Comparison of ENCODE assay signal across 18 cellular contexts in the genomic region with DNA sequence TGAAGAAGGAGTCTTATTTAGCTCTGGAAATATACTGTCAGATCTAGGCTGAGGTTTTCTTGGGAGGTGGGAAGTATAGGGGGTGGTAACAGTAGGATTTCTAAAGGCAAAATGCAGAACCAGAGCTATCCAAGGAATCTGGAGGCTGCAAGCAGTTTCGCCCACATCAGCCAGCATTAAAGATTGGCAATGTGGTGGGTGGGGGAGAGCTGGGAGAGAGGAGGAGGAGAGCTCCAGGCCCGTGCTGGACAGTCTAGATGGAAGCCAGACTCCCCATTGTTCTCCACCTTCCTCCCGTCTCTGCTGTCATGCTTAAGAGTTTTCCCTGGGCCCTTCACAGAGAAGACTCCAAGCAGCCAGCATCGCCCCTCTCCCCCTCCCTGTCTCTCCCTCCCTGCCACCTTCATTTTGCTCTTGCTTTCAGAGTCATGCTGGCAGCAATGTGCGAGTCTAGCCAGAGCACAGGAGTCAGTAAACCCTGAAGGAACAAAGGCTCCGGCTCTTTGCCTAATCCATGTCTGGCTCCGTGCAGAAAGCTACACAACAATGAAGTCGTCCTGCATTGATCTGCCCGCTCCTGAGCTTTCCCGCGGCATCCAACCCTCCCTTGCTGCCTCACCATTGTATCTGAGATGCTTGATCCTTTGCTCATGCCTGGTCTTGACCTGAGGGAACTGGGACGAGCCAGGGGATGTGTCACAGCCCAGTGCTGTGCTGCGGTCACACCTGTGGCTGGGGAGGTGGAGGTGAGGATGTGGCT.
"Had no signal": no experiment of that assay in that cellular context is flagged by ENCODE, and none has a peak within 500 bp of the region (broad histone marks: within the 10 kb centered on the region; RNA-seq: fewer than 3 reads in every experiment).

No MANE protein-coding gene starts in this region.

- H3K36me3 ChIP-seq: right atrium auricular region, transverse colon had no signal

- H3K4me1 ChIP-seq: body of pancreas, right atrium auricular region, transverse colon had no signal

- DNase-seq: activated CD4-positive, alpha-beta T cell treated with anti-CD3 and anti-CD28 coated beads, Interleukin-2, amount 10 ng/mL, durations not matched to agents 24 days and 14 days; activated CD8-positive, alpha-beta T cell treated with anti-CD3 and anti-CD28 coated beads for 36 hours; activated naive CD4-positive, alpha-beta T cell; activated naive CD8-positive, alpha-beta T cell treated with anti-CD3 and anti-CD28 coated beads for 36 hours; activated T-cell treated with anti-CD3 and anti-CD28 coated beads, Interleukin-2, amount 50 U/mL, for 1 hour; amniotic stem cell; body of pancreas; central memory CD4-positive, alpha-beta T cell; immature natural killer cell; mesenchymal stem cell; natural killer cell; occipital lobe; stimulated activated CD4-positive, alpha-beta T cell treated with anti-CD3 and anti-CD28 coated beads, Interleukin-2, amount 100 ng/mL, for 24 hours; stimulated activated naive CD4-positive, alpha-beta T cell treated with Interleukin-2 at 50 U/mL for 16 hours; T1000; transverse colon had no signal

- H3K27me3 ChIP-seq: body of pancreas, right atrium auricular region, transverse colon had no signal

- ATAC-seq: activated CD8-positive, alpha-beta T cell treated with anti-CD3 and anti-CD28 coated beads for 36 hours; activated T-helper 17 cell treated with anti-CD3 and anti-CD28 coated beads, Interleukin-2, amount 50 U/mL, for 72 hours; body of pancreas; natural killer cell had no signal

- H3K27ac ChIP-seq: body of pancreas, right atrium auricular region, transverse colon had no signal

- H3K4me3 ChIP-seq: body of pancreas, right atrium auricular region, transverse colon had no signal

- H3K9me3 ChIP-seq: body of pancreas, right atrium auricular region, transverse colon had no signal
